Comparison of ENCODE assay signal across 12 cellular contexts in genomic region chr16:47470810-47471209, GRCh38. TPM values are rescaled to one million over a fixed set of nuclear protein-coding genes. Genes with fewer than 3 reads are reported as not detected.
A peak's percentile ranks its signal among the peaks of the same experiment; 100 is the strongest.
DNase-seq lines count a peak whose midpoint lies in the region; ATAC-seq and TF ChIP-seq lines count a peak whose summit lies in the region.
"Had no signal": no experiment of that assay in that cellular context is flagged by ENCODE, and none has a peak within 500 bp of the region (broad histone marks: within the 10 kb centered on the region; RNA-seq: fewer than 3 reads in every experiment).

No MANE protein-coding gene starts in this region.

- no peak for TF ChIP-seq CTCF in mucosa of descending colon (IDR thresholded peaks at IDR 0.05)
- no peak for TF ChIP-seq CTCF in upper lobe of left lung (IDR thresholded peaks at IDR 0.05)

- no peaks in the 10 kb centered on the region for H3K27me3 ChIP-seq in upper lobe of left lung
- H3K27me3 ChIP-seq: BLaER1 treated with 17β-estradiol and CSF1 and Interleukin-3, amounts not matched to agents 10 nM and 100 nM had no signal

- H3K4me3 ChIP-seq in mucosa of descending colon = no peak overlapping the region
- H3K4me3 ChIP-seq in upper lobe of left lung = no peak overlapping the region
- H3K4me3 ChIP-seq: BLaER1 treated with 17β-estradiol and CSF1 and Interleukin-3, amounts not matched to agents 10 nM and 100 nM; GM12878 had no signal

- H3K4me1 Mint-ChIP-seq in stimulated activated memory B cell treated with anti-CD40 and anti-IgM and Interleukin-4, amounts not matched to agents 10 μg/mL and 1 μg/mL and 100 μg/mL, for 72 hours = peaks cover 36% of the 10 kb centered on the region

- ATAC-seq in left colon = peak; percentile 88
- peak; percentile 76 for ATAC-seq in mucosa of descending colon
- ATAC-seq in stimulated activated memory B cell treated with anti-CD40 and anti-IgM and Interleukin-4, amounts not matched to agents 10 μg/mL and 1 μg/mL and 100 μg/mL, for 72 hours = no peak
- no peak for ATAC-seq in SK-N-SH treated with all-trans-retinoic acid at 6 μM for 48 hours
- ATAC-seq in upper lobe of left lung (ENCODE audit: low FRiP score in 2 of 2) = no peak
- ATAC-seq: GM12878 had no signal

- H3K9me3 ChIP-seq in mucosa of descending colon (no peaks in the 10 kb centered on the region), upper lobe of left lung (no peaks in the 10 kb centered on the region)

- H3K4me3 Mint-ChIP-seq in stimulated activated memory B cell treated with anti-CD40 and anti-IgM and Interleukin-4, amounts not matched to agents 10 μg/mL and 1 μg/mL and 100 μg/mL, for 72 hours = no peak overlapping the region

- peaks cover 50% of the 10 kb centered on the region for H3K36me3 Mint-ChIP-seq in stimulated activated memory B cell treated with anti-CD40 and anti-IgM and Interleukin-4, amounts not matched to agents 10 μg/mL and 1 μg/mL and 100 μg/mL, for 72 hours

- H3K27ac Mint-ChIP-seq in stimulated activated memory B cell treated with anti-CD40 and anti-IgM and Interleukin-4, amounts not matched to agents 10 μg/mL and 1 μg/mL and 100 μg/mL, for 72 hours = peak overlapping the region; percentile 11

- no peaks in the 10 kb centered on the region for H3K27me3 Mint-ChIP-seq in stimulated activated memory B cell treated with anti-CD40 and anti-IgM and Interleukin-4, amounts not matched to agents 10 μg/mL and 1 μg/mL and 100 μg/mL, for 72 hours
- H3K27me3 Mint-ChIP-seq: CD4-positive, CD25-positive, alpha-beta regulatory T cell had no signal

- TF ChIP-seq EP300 in upper lobe of left lung (IDR thresholded peaks at IDR 0.05) = no peak

- no peak overlapping the region for H3K27ac ChIP-seq in upper lobe of left lung
- H3K27ac ChIP-seq: BLaER1 treated with 17β-estradiol and CSF1 and Interleukin-3, amounts not matched to agents 10 nM and 100 nM had no signal

- H3K36me3 ChIP-seq in mucosa of descending colon (ENCODE audit: low read depth) = no peaks in the 10 kb centered on the region
- no peaks in the 10 kb centered on the region for H3K36me3 ChIP-seq in upper lobe of left lung

- 59 to 63% methylated on average over 1 of the region's 1 CpG for WGBS in upper lobe of left lung, 2 donors

- TF ChIP-seq POLR2A in upper lobe of left lung (IDR thresholded peaks at IDR 0.05) = no peak

- H3K9me3 Mint-ChIP-seq in stimulated activated memory B cell treated with anti-CD40 and anti-IgM and Interleukin-4, amounts not matched to agents 10 μg/mL and 1 μg/mL and 100 μg/mL, for 72 hours = no peaks in the 10 kb centered on the region
- H3K9me3 Mint-ChIP-seq: CD4-positive, CD25-positive, alpha-beta regulatory T cell had no signal

- DNase-seq in HuH-7 (ENCODE audit: low spot score) = peak; percentile 4
- DNase-seq in left colon = no peak
- DNase-seq in mucosa of descending colon = no peak
- DNase-seq in retina = no peak
- DNase-seq in upper lobe of left lung = no peak
- DNase-seq: ACHN; CD4-positive, CD25-positive, alpha-beta regulatory T cell; DMS79 had no signal

- H3K4me1 ChIP-seq in mucosa of descending colon (ENCODE audit: low read depth) = peaks cover 2% of the 10 kb centered on the region
- peaks cover 10 to 26% (median 15%) of the 10 kb centered on the region in 4 donors for H3K4me1 ChIP-seq in upper lobe of left lung

- intact Hi-C loops in left colon (cut with DNase I, micrococcal nuclease) = no loop called here
- intact Hi-C loops in mucosa of descending colon (cut with DNase I, micrococcal nuclease) = no loop called here

TF ChIP-seq in SK-N-SH treated with all-trans-retinoic acid at 6 μM for 48 hours, 23 proteins besides CTCF, POLR2A, EP300 and RAD21 (continues in another document):
- TF ChIP-seq ZFP3 (CRISPR knock-in tag; IDR thresholded peaks at IDR 0.05) = no peak
- no peak for TF ChIP-seq ZNF565 (CRISPR knock-in tag; conservative IDR thresholded peaks at IDR 0.05; ENCODE audit: low read depth)
- TF ChIP-seq TCF4 (CRISPR knock-in tag; IDR thresholded peaks at IDR 0.05; ENCODE audit: borderline replicate concordance) = no peak
- TF ChIP-seq PPARA (CRISPR knock-in tag; IDR thresholded peaks at IDR 0.05; ENCODE audit: borderline replicate concordance) = no peak
- no peak for TF ChIP-seq CSDC2 (CRISPR knock-in tag; IDR thresholded peaks at IDR 0.05)
- TF ChIP-seq TSHZ2 (CRISPR knock-in tag; IDR thresholded peaks at IDR 0.05) = no peak
- no peak for TF ChIP-seq POU6F1 (CRISPR knock-in tag; IDR thresholded peaks at IDR 0.05; ENCODE audit: borderline replicate concordance, low read depth)
- TF ChIP-seq TOX (CRISPR knock-in tag; IDR thresholded peaks at IDR 0.05; ENCODE audit: borderline replicate concordance) = no peak
- TF ChIP-seq BACH2 (CRISPR knock-in tag; IDR thresholded peaks at IDR 0.05; ENCODE audit: borderline replicate concordance) = no peak
- no peak for TF ChIP-seq ESRRG (CRISPR knock-in tag; IDR thresholded peaks at IDR 0.05)
- no peak for TF ChIP-seq ZFP30 (CRISPR knock-in tag; IDR thresholded peaks at IDR 0.05)
- TF ChIP-seq RARB (CRISPR knock-in tag; IDR thresholded peaks at IDR 0.05) = no peak
- no peak for TF ChIP-seq ZC3H10 (CRISPR knock-in tag; IDR thresholded peaks at IDR 0.05)
- TF ChIP-seq PATZ1 (CRISPR knock-in tag; IDR thresholded peaks at IDR 0.05; ENCODE audit: borderline replicate concordance) = no peak
- no peak for TF ChIP-seq ZNF70 (CRISPR knock-in tag; IDR thresholded peaks at IDR 0.05)
- no peak for TF ChIP-seq SNAI2 (CRISPR knock-in tag; IDR thresholded peaks at IDR 0.05)

RNA-seq across cellular contexts. Expression of gene PHKB, which starts 9.7 kb away (rescaled TPM):
- 10 to 100 TPM; 90.4 to 91.5 TPM for total RNA-seq in left colon
- 100 to 1,000 TPM in 1 of 3 donors, 10 to 100 TPM in 2; 67.8 to 101 (median 81.4) TPM for total RNA-seq in mucosa of descending colon
- total RNA-seq in upper lobe of left lung = 100 to 1,000 TPM in 2 of 6 donors, 10 to 100 TPM in 4; 63.0 to 135 (median 78.5) TPM

RNA-seq across cellular contexts. Expression of gene ITFG1, which starts 9.9 kb away (rescaled TPM):
- 10 to 100 TPM; 71.1 to 77.0 TPM for total RNA-seq in left colon
- total RNA-seq in mucosa of descending colon = 10 to 100 TPM; 53.7 to 82.7 (median 73.9) TPM
- 10 to 100 TPM; 23.7 to 58.1 (median 43.6) TPM for total RNA-seq in upper lobe of left lung

Comparison
In these comparisons a context has a peak if more than half of its experiments do, and no peak if none do; other contexts are left out.
1. ATAC-seq: peak in left colon (single experiment) and mucosa of descending colon (single experiment); none in stimulated activated memory B cell treated with anti-CD40 and anti-IgM and Interleukin-4, amounts not matched to agents 10 μg/mL and 1 μg/mL and 100 μg/mL, for 72 hours (single experiment), SK-N-SH treated with all-trans-retinoic acid at 6 μM for 48 hours (single experiment) and upper lobe of left lung (0 of 2).